Comparison of ENCODE assay signal across 3 cellular contexts in genomic region chr1:16222716-16223115, GRCh38. TPM values are rescaled to one million over a fixed set of nuclear protein-coding genes. Genes with fewer than 3 reads are reported as not detected.
DNase-seq lines count a peak whose midpoint lies in the region; ATAC-seq, FAIRE-seq and TF ChIP-seq lines count a peak whose summit lies in the region.
"Not testable (repeated sequence)": the region's sequence is repeated elsewhere in the genome, so short reads cannot be mapped to it uniquely, and the experiment has no call there.

No MANE protein-coding gene starts in this region.

- not testable (repeated sequence) for H3K4me2 ChIP-seq in A549

- TF ChIP-seq CTCF in A549 (IDR thresholded peaks at IDR 0.05); HEK293 (tag by site-specific recombination; IDR thresholded peaks at IDR 0.05): not testable (repeated sequence)

- CTCF ChIA-PET in A549 (lab: Yijun Ruan, JAX) (interaction anchor here (1.8 to 2.1 kb wide), 2 partner anchors 14 to 22 kb away, joined by 5 to 8 read pairs; partner anchors contain the start of gene CPLANE2), HEK293 (lab: Yijun Ruan, JAX) (interaction anchor here (0.8 to 1.7 kb wide), 3 partner anchors 15 to 140 kb away, joined by 4 to 5 read pairs (median 5); no protein-coding TSS in a partner anchor)

- not testable (repeated sequence) for H3K27ac ChIP-seq in A549; HEK293 (ENCODE audit: extremely low read depth, low read depth, low read length); right cardiac atrium (ENCODE audit: low read length)

- TF ChIP-seq EP300 in A549 (IDR thresholded peaks at IDR 0.05), result not testable (repeated sequence)

- ATAC-seq in A549, right cardiac atrium: not testable (repeated sequence)

- not testable (repeated sequence) for H3K9me3 ChIP-seq in A549; HEK293 (ENCODE audit: control insufficient read depth, insufficient read depth, low read depth, low read length); right cardiac atrium (ENCODE audit: control insufficient read depth, low read length)

- H3K27me3 ChIP-seq in right cardiac atrium (ENCODE audit: control insufficient read depth, insufficient read depth), result not testable (repeated sequence)

- POLR2A ChIA-PET in A549 (lab: Yijun Ruan, JAX); HEK293 (lab: Yijun Ruan, JAX): not testable (repeated sequence)

- intact Hi-C loops in right cardiac atrium (cut with DNase I), result not testable (repeated sequence)

- not testable (repeated sequence) for TF ChIP-seq RAD21 in A549 (conservative IDR thresholded peaks at IDR 0.05 in 1 of 2, IDR thresholded peaks at IDR 0.05 in 1 of 2)

- H3K4me1 ChIP-seq in A549; HEK293 (ENCODE audit: control insufficient read depth, insufficient read depth, low read length); right cardiac atrium (ENCODE audit: control insufficient read depth, insufficient read depth, low read length): not testable (repeated sequence)

- not testable (repeated sequence) for DNase-seq in A549 (ENCODE audit: low read depth in 1 of 2, low spot score in 1 of 2)
- peak in 2 of 3 donors; percentile 7 to 8 for DNase-seq in right cardiac atrium

- not testable (repeated sequence) for FAIRE-seq in A549 (lab: Jason Lieb, UNC)

- WGBS in A549 (ENCODE audit: missing lambda C conversion rate), result 90% methylated on average over 14 of the region's 14 CpGs
- 92% methylated on average over 14 of the region's 14 CpGs for WGBS in right cardiac atrium

- H3K36me3 ChIP-seq in HEK293 (ENCODE audit: control insufficient read depth in 2 of 2, insufficient read depth in 1 of 2, low read length in 2 of 2), result not testable (repeated sequence)

- not testable (repeated sequence) for H3K4me3 ChIP-seq in A549; HEK293 (ENCODE audit: low read depth, low read length); right cardiac atrium (ENCODE audit: low read length)

- TF ChIP-seq POLR2A in A549 (IDR thresholded peaks at IDR 0.05; ENCODE audit: low read length), result not testable (repeated sequence)

TF ChIP-seq in A549, 52 proteins besides CTCF, POLR2A, EP300 and RAD21:
- peak; percentile 61 for TF ChIP-seq ZC3H11A (IDR thresholded peaks at IDR 0.05)

TF ChIP-seq in HEK293, 187 proteins besides CTCF, POLR2A, EP300 and RAD21 (continues in another document):
- TF ChIP-seq ZBTB21 (tag by site-specific recombination; IDR thresholded peaks at IDR 0.05) (0 out of 2 replicates have a peak, but pooled peaks have one; percentile 46), ZNF266 (tag by site-specific recombination; IDR thresholded peaks at IDR 0.05; ENCODE audit: low read depth) (peak; percentile 72; the same call in 1 of the 2 replicates), RBAK (tag by site-specific recombination; IDR thresholded peaks at IDR 0.05) (0 out of 2 replicates have a peak, but pooled peaks have one; percentile 64), ZNF404 (tag by site-specific recombination; IDR thresholded peaks at IDR 0.05) (peak; percentile 90; the same call in 1 of the 2 replicates), ZNF354C (tag by site-specific recombination; IDR thresholded peaks at IDR 0.05; ENCODE audit: borderline replicate concordance, low read depth) (peak; percentile 84; the same call in 1 of the 2 replicates), ZBTB11 (tag by site-specific recombination; conservative IDR thresholded peaks at IDR 0.05; ENCODE audit: low read depth) (peak; percentile 75), ZNF19 (tag by site-specific recombination; IDR thresholded peaks at IDR 0.05; ENCODE audit: low read depth) (peak; percentile 81; the same call in 1 of the 2 replicates), ZNF664 (tag by site-specific recombination; IDR thresholded peaks at IDR 0.05) (peak; percentile 80), GLI2 (tag by site-specific recombination; IDR thresholded peaks at IDR 0.05; ENCODE audit: borderline replicate concordance, low read depth) (peak; percentile 62; the same call in 1 of the 2 replicates), ZNF394 (tag by site-specific recombination; IDR thresholded peaks at IDR 0.05; ENCODE audit: borderline replicate concordance) (peak; percentile 97), ZNF140 (tag by site-specific recombination; IDR thresholded peaks at IDR 0.05) (peak; percentile 88), ZNF426 (tag by site-specific recombination; IDR thresholded peaks at IDR 0.05) (peak; percentile 93), ZFP3 (tag by site-specific recombination; IDR thresholded peaks at IDR 0.05; ENCODE audit: low read depth) (0 out of 2 replicates have a peak, but pooled peaks have one; percentile 41), ZNF791 (tag by site-specific recombination; IDR thresholded peaks at IDR 0.05) (0 out of 2 replicates have a peak, but pooled peaks have one; percentile 66), ZNF580 (tag by site-specific recombination; IDR thresholded peaks at IDR 0.05) (0 out of 2 replicates have a peak, but pooled peaks have one; percentile 31), ZNF555 (tag by site-specific recombination; conservative IDR thresholded peaks at IDR 0.05) (peak; percentile 89), ZNF121 (tag by site-specific recombination; IDR thresholded peaks at IDR 0.05) (peak; percentile 86), ZFP37 (tag by site-specific recombination; IDR thresholded peaks at IDR 0.05) (0 out of 2 replicates have a peak, but pooled peaks have one; percentile 40)

RNA-seq across cellular contexts. Expression of gene ARHGEF19, which starts 10.3 kb away (rescaled TPM):
- 6.1 and 6.7 TPM in 2 replicates for polyA plus RNA-seq in A549 (2011; rRNA removed)
- 9.2 and 11.2 TPM in 2 replicates for polyA plus RNA-seq in A549 (2012; cell fraction: cytosol; rRNA removed)
- 25.8 and 26.3 TPM in 2 replicates for polyA plus RNA-seq in A549 (2012; cell fraction: nucleus; rRNA removed)
- polyA plus RNA-seq in A549 (2017; fragmentation: RNase III; extraction: RNeasy Plus Mini Kit Qiagen cat#74134 plus additional on column Dnase treatment), result 7.6 to 9.5 TPM (median 9.2 TPM) in 3 replicates
- 3.2 and 4.2 TPM in 2 replicates for polyA minus RNA-seq in A549 (2011; rRNA and poly(A)+ RNA removed)
- 1 to 10 TPM; 2.2 to 4.3 (median 3.2) TPM for total RNA-seq in right cardiac atrium
- polyA plus RNA-seq in right cardiac atrium, result 2.7 TPM

RNA-seq across cellular contexts. Expression of gene CPLANE2, which starts 14.3 kb away (rescaled TPM):
- polyA plus RNA-seq in A549 (2011; rRNA removed) (2.4 and 3.6 TPM in 2 replicates), A549 (2017; fragmentation: RNase III; extraction: RNeasy Plus Mini Kit Qiagen cat#74134 plus additional on column Dnase treatment) (2.6 to 3.7 TPM (median 2.8 TPM) in 3 replicates), right cardiac atrium (9.3 TPM)
- polyA plus RNA-seq in A549 (2012; cell fraction: cytosol; rRNA removed), result 3.5 and 5.1 TPM in 2 replicates
- polyA plus RNA-seq in A549 (2012; cell fraction: nucleus; rRNA removed), result 5.7 and 6.7 TPM in 2 replicates
- 5.3 and 14.1 TPM in 2 replicates for polyA minus RNA-seq in A549 (2011; rRNA and poly(A)+ RNA removed)
- total RNA-seq in right cardiac atrium, result 10 to 100 TPM in 1 of 4 donors, 1 to 10 TPM in 3; 4.0 to 11.9 (median 5.0) TPM
